ENCODE assay signal across 21 cellular contexts in the genomic region with DNA sequence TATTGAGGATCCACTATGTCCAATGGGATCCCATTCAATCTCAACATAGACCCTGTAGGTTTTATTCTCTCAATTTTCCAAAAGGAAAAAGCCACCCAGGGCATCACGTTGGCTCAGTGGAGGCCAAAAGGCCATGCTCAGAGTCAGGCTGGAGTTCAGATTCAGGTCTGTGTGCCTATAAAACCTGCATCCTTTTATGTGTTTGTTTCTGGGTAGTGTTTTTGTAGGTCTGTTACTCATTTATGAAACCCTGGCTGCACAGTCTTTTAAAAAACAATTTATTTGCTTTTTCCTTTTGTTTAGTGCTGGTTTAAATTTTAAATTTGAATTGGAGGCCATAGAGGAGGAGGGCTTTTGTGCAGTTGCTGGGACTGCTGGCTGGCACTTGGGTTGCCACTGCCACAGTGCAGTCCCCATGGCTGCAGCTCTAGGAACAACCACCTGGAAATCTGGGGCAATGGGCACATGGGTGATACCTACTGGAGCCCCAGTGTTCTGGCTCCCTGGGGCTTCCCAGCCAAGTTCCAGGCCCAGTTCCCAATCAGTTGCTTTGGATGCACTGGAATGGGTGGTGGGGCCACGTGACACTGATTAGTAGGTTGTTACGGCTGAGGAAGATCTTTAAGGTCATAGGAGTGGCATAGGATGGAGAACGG. TPM values are rescaled to one million over a fixed set of nuclear protein-coding genes. Genes with fewer than 3 reads are reported as not detected.
"Had no signal": no experiment of that assay in that cellular context is flagged by ENCODE, and none has a peak within 500 bp of the region (broad histone marks: within the 10 kb centered on the region; RNA-seq: fewer than 3 reads in every experiment).

No MANE protein-coding gene starts in this region.

- H3K27me3 ChIP-seq: esophagus muscularis mucosa, gastroesophageal sphincter, heart left ventricle, right atrium auricular region had no signal

- H3K9me3 ChIP-seq: esophagus muscularis mucosa, gastroesophageal sphincter, heart left ventricle, left ventricle myocardium inferior, right atrium auricular region, thoracic aorta had no signal

- H3K4me3 ChIP-seq: esophagus muscularis mucosa, gastroesophageal sphincter, heart left ventricle, left ventricle myocardium inferior, right atrium auricular region, smooth muscle cell, thoracic aorta had no signal

- DNase-seq: activated B cell treated with CpG ODN at 0.5 μM for 24 hours; activated CD4-positive, alpha-beta T cell treated with anti-CD3 and anti-CD28 coated beads for 48 hours; activated CD8-positive, alpha-beta memory T cell treated with anti-CD3 and anti-CD28 coated beads, Interleukin-2, amount 50 U/mL, for 4 hours; activated effector memory CD4-positive, alpha-beta T cell treated with anti-CD3 and anti-CD28 coated beads, Interleukin-2, amount 50 U/mL, for 16 hours; activated T-cell treated with anti-CD3 and anti-CD28 coated beads, Interleukin-2, amount 50 U/mL, for 4 hours; effector memory CD4-positive, alpha-beta T cell; heart left ventricle; kidney; left ventricle myocardium inferior; stimulated activated CD4-positive, alpha-beta T cell treated with anti-CD3 and anti-CD28 coated beads, Interleukin-4, amount 100 ng/mL, for 1 hour had no signal

- FAIRE-seq: endothelial cell of umbilical vein, kidney, TTC549 had no signal

- H3K4me2 ChIP-seq: smooth muscle cell had no signal

- ATAC-seq: activated naive CD4-positive, alpha-beta T cell treated with anti-CD3 and anti-CD28 coated beads, Interleukin-2, amount 50 U/mL, for 72 hours; activated T-cell treated with anti-CD3 and anti-CD28 coated beads, Interleukin-2, amount 50 U/mL, for 4 hours; heart left ventricle had no signal

- H3K27ac ChIP-seq: gastroesophageal sphincter, right atrium auricular region, thoracic aorta had no signal

- H3K36me3 ChIP-seq: esophagus muscularis mucosa, gastroesophageal sphincter, heart left ventricle, left ventricle myocardium inferior, right atrium auricular region, thoracic aorta had no signal

RNA-seq across cellular contexts. Expression of a gene that starts 31.3 kb away (rescaled TPM):
- total RNA-seq: activated B cell treated with CpG ODN at 0.5 μM for 24 hours; cerebellum; endothelial cell of umbilical vein; neural crest cell; T-helper 2 cell treated with Interferon-gamma antibody and Interleukin-4, amounts not matched to agents 100 ng/mL and 5 ng/mL, for 36 hours had no signal
- polyA plus RNA-seq: endothelial cell of umbilical vein had no signal
